1 cellular context compared by ENCODE assay signal in genomic region chr4:145935253-145936141, GRCh38.
TF ChIP-seq lines count a peak whose summit lies in the region.

No MANE protein-coding gene starts in this region.

TF ChIP-seq in HEK293, 187 proteins besides CTCF, POLR2A, EP300 and RAD21 (continued from another document):
- no peak for TF ChIP-seq ZNF274 (IDR thresholded peaks at IDR 0.05; ENCODE audit: low read length)
- no peak for TF ChIP-seq ZNF274 (tag by site-specific recombination; IDR thresholded peaks at IDR 0.05; ENCODE audit: borderline replicate concordance)
- no peak for TF ChIP-seq ZNF394 (tag by site-specific recombination; IDR thresholded peaks at IDR 0.05; ENCODE audit: borderline replicate concordance)
- no peak for TF ChIP-seq ZNF211 (tag by site-specific recombination; IDR thresholded peaks at IDR 0.05; ENCODE audit: low read depth)
- TF ChIP-seq KLF9 (tag by site-specific recombination; IDR thresholded peaks at IDR 0.05; ENCODE audit: low read depth), result no peak
- no peak for TF ChIP-seq TCF7L2 (IDR thresholded peaks at IDR 0.05; ENCODE audit: borderline replicate concordance, low read depth, low read length)
- TF ChIP-seq MYNN (tag by site-specific recombination; IDR thresholded peaks at IDR 0.05; ENCODE audit: borderline replicate concordance), result peak; percentile 73
- TF ChIP-seq ZNF473 (tag by site-specific recombination; IDR thresholded peaks at IDR 0.05), result no peak
- TF ChIP-seq MEIS1 (CRISPR knock-in tag; IDR thresholded peaks at IDR 0.05; ENCODE audit: borderline replicate concordance), result no peak
- TF ChIP-seq GLIS2 (tag by site-specific recombination; IDR thresholded peaks at IDR 0.05), result peak; percentile 33; the same call in 1 of the 2 replicates
- TF ChIP-seq, protein P1, sequence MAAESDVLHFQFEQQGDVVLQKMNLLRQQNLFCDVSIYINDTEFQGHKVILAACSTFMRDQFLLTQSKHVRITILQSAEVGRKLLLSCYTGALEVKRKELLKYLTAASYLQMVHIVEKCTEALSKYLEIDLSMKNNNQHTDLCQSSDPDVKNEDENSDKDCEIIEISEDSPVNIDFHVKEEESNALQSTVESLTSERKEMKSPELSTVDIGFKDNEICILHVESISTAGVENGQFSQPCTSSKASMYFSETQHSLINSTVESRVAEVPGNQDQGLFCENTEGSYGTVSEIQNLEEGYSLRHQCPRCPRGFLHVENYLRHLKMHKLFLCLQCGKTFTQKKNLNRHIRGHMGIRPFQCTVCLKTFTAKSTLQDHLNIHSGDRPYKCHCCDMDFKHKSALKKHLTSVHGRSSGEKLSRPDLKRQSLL (tag by site-specific recombination; IDR thresholded peaks at IDR 0.05), result no peak
- TF ChIP-seq ZNF140 (tag by site-specific recombination; IDR thresholded peaks at IDR 0.05), result no peak
- TF ChIP-seq SP2 (tag by site-specific recombination; IDR thresholded peaks at IDR 0.05), result no peak
- no peak for TF ChIP-seq ZNF138 (tag by site-specific recombination; IDR thresholded peaks at IDR 0.05; ENCODE audit: borderline replicate concordance)
- TF ChIP-seq ZNF350 (tag by site-specific recombination; IDR thresholded peaks at IDR 0.05), result no peak
- TF ChIP-seq ZNF416 (tag by site-specific recombination; IDR thresholded peaks at IDR 0.05), result no peak
- TF ChIP-seq ZBTB8A (tag by site-specific recombination; IDR thresholded peaks at IDR 0.05), result no peak
- TF ChIP-seq ZNF610 (tag by site-specific recombination; IDR thresholded peaks at IDR 0.05; ENCODE audit: borderline replicate concordance), result no peak
- TF ChIP-seq AEBP2 (tag by site-specific recombination; IDR thresholded peaks at IDR 0.05; ENCODE audit: borderline replicate concordance), result no peak
- no peak for TF ChIP-seq ZNF600 (tag by site-specific recombination; IDR thresholded peaks at IDR 0.05)
- no peak for TF ChIP-seq ZNF169 (tag by site-specific recombination; IDR thresholded peaks at IDR 0.05)
- TF ChIP-seq ZNF76 (tag by site-specific recombination; IDR thresholded peaks at IDR 0.05; ENCODE audit: borderline replicate concordance, low read depth), result no peak
- TF ChIP-seq ZNF114 (tag by site-specific recombination; IDR thresholded peaks at IDR 0.05), result no peak
- TF ChIP-seq, protein P2, sequence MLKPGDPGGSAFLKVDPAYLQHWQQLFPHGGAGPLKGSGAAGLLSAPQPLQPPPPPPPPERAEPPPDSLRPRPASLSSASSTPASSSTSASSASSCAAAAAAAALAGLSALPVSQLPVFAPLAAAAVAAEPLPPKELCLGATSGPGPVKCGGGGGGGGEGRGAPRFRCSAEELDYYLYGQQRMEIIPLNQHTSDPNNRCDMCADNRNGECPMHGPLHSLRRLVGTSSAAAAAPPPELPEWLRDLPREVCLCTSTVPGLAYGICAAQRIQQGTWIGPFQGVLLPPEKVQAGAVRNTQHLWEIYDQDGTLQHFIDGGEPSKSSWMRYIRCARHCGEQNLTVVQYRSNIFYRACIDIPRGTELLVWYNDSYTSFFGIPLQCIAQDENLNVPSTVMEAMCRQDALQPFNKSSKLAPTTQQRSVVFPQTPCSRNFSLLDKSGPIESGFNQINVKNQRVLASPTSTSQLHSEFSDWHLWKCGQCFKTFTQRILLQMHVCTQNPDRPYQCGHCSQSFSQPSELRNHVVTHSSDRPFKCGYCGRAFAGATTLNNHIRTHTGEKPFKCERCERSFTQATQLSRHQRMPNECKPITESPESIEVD (tag by site-specific recombination; IDR thresholded peaks at IDR 0.05), result peak; percentile 71
- TF ChIP-seq ZNF48 (tag by site-specific recombination; IDR thresholded peaks at IDR 0.05), result no peak
- no peak for TF ChIP-seq SP3 (tag by site-specific recombination; IDR thresholded peaks at IDR 0.05)
- TF ChIP-seq PRDM1 (tag by site-specific recombination; IDR thresholded peaks at IDR 0.05), result peak; percentile 42; the same call in 1 of the 2 replicates
- no peak for TF ChIP-seq ZNF280D (tag by site-specific recombination; IDR thresholded peaks at IDR 0.05)
- no peak for TF ChIP-seq KLF17 (tag by site-specific recombination; IDR thresholded peaks at IDR 0.05)
- TF ChIP-seq ZBTB21 (tag by site-specific recombination; IDR thresholded peaks at IDR 0.05), result no peak
- no peak for TF ChIP-seq ZNF121 (tag by site-specific recombination; IDR thresholded peaks at IDR 0.05)
- TF ChIP-seq PATZ1 (tag by site-specific recombination; IDR thresholded peaks at IDR 0.05), result no peak; the same call in 1 of the 2 replicates
- TF ChIP-seq ZNF148 (tag by site-specific recombination; IDR thresholded peaks at IDR 0.05; ENCODE audit: borderline replicate concordance), result no peak
- TF ChIP-seq ZNF658 (tag by site-specific recombination; IDR thresholded peaks at IDR 0.05), result no peak
- TF ChIP-seq ZNF16 (tag by site-specific recombination; IDR thresholded peaks at IDR 0.05; ENCODE audit: low read depth), result no peak
- TF ChIP-seq, protein P3, sequence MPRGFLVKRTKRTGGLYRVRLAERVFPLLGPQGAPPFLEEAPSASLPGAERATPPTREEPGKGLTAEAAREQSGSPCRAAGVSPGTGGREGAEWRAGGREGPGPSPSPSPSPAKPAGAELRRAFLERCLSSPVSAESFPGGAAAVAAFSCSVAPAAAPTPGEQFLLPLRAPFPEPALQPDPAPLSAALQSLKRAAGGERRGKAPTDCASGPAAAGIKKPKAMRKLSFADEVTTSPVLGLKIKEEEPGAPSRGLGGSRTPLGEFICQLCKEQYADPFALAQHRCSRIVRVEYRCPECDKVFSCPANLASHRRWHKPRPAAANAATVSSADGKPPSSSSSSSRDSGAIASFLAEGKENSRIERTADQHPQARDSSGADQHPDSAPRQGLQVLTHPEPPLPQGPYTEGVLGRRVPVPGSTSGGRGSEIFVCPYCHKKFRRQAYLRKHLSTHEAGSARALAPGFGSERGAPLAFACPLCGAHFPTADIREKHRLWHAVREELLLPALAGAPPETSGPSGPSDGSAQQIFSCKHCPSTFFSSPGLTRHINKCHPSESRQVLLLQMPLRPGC (tag by site-specific recombination; IDR thresholded peaks at IDR 0.05), result no peak
- TF ChIP-seq, protein P4, sequence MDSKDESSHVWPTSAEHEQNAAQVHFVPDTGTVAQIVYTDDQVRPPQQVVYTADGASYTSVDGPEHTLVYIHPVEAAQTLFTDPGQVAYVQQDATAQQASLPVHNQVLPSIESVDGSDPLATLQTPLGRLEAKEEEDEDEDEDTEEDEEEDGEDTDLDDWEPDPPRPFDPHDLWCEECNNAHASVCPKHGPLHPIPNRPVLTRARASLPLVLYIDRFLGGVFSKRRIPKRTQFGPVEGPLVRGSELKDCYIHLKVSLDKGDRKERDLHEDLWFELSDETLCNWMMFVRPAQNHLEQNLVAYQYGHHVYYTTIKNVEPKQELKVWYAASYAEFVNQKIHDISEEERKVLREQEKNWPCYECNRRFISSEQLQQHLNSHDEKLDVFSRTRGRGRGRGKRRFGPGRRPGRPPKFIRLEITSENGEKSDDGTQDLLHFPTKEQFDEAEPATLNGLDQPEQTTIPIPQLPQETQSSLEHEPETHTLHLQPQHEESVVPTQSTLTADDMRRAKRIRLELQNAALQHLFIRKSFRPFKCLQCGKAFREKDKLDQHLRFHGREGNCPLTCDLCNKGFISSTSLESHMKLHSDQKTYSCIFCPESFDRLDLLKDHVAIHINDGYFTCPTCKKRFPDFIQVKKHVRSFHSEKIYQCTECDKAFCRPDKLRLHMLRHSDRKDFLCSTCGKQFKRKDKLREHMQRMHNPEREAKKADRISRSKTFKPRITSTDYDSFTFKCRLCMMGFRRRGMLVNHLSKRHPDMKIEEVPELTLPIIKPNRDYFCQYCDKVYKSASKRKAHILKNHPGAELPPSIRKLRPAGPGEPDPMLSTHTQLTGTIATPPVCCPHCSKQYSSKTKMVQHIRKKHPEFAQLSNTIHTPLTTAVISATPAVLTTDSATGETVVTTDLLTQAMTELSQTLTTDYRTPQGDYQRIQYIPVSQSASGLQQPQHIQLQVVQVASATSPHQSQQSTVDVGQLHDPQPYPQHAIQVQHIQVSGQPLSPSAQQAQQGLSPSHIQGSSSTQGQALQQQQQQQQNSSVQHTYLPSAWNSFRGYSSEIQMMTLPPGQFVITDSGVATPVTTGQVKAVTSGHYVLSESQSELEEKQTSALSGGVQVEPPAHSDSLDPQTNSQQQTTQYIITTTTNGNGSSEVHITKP (tag by site-specific recombination; IDR thresholded peaks at IDR 0.05), result peak; percentile 15; the same call in 1 of the 2 replicates
- TF ChIP-seq ZNF660 (tag by site-specific recombination; IDR thresholded peaks at IDR 0.05), result no peak
- no peak for TF ChIP-seq ZBTB49 (tag by site-specific recombination; IDR thresholded peaks at IDR 0.05; ENCODE audit: low read depth)
